8 cellular contexts compared by ENCODE assay signal in genomic region chr2:30072250-30072842, GRCh38.
A peak's percentile ranks its signal among the peaks of the same experiment; 100 is the strongest.
DNase-seq lines count a peak whose midpoint lies in the region; ATAC-seq, FAIRE-seq and TF ChIP-seq lines count a peak whose summit lies in the region.

No MANE protein-coding gene starts in this region.

- H3K4me1 ChIP-seq in effector memory CD4-positive, alpha-beta T cell (ENCODE audit: control insufficient read depth, insufficient read depth, low read length, poor library complexity, severe bottlenecking), result no peaks in the 10 kb centered on the region
- no peaks in the 10 kb centered on the region for H3K4me1 ChIP-seq in mesendoderm (ENCODE audit: control insufficient read depth, low read depth, low read length)

- no peaks in the 10 kb centered on the region for H3K27me3 ChIP-seq in effector memory CD4-positive, alpha-beta T cell (replicated peaks; ENCODE audit: control insufficient read depth, insufficient read depth, low read length, poor library complexity, severe bottlenecking)
- H3K27me3 ChIP-seq in mesendoderm (ENCODE audit: insufficient read depth, low read length, poor library complexity), result no peaks in the 10 kb centered on the region

- CTCF ChIA-PET in activated CD4-positive, alpha-beta memory T cell treated with anti-CD3 and anti-CD28 coated beads for 36 hours (lab: Charles Lee), result interaction anchor here (0.7 to 4.5 kb wide), 10 partner anchors 10 to 763 kb away, joined by 3 to 76 read pairs (median 4); partner anchors contain the start of gene ALK

- intact Hi-C loops in activated CD4-positive, alpha-beta memory T cell treated with anti-CD3 and anti-CD28 coated beads for 36 hours (cut with micrococcal nuclease), result loop anchor here (1.0 to 10.0 kb wide), 2 partner anchors 149 to 848 kb away; no protein-coding TSS in a partner anchor

- H3K4ac ChIP-seq in mesendoderm (ENCODE audit: low read depth, low read length), result no peak overlapping the region

- no peaks in the 10 kb centered on the region for H3K79me2 ChIP-seq in mesendoderm (ENCODE audit: control insufficient read depth, insufficient read depth, low read length)

- H3K27ac ChIP-seq in effector memory CD4-positive, alpha-beta T cell (ENCODE audit: insufficient read depth, low read length, poor library complexity, severe bottlenecking), result no peak overlapping the region
- no peak overlapping the region for H3K27ac ChIP-seq in mesendoderm (ENCODE audit: low read depth, low read length)

- no peak overlapping the region for H4K5ac ChIP-seq in mesendoderm (ENCODE audit: low read length)

- peaks cover 25% of the 10 kb centered on the region for H3K27me3 Mint-ChIP-seq in activated CD4-positive, alpha-beta memory T cell treated with anti-CD3 and anti-CD28 coated beads for 36 hours

- no peak overlapping the region for H3K23ac ChIP-seq in mesendoderm (ENCODE audit: low read length)

- H3K79me1 ChIP-seq in mesendoderm (ENCODE audit: low read length), result no peaks in the 10 kb centered on the region

- H3K9me3 Mint-ChIP-seq in activated CD4-positive, alpha-beta memory T cell treated with anti-CD3 and anti-CD28 coated beads for 36 hours, result no peaks in the 10 kb centered on the region

- no peaks in the 10 kb centered on the region for H3K4me1 Mint-ChIP-seq in activated CD4-positive, alpha-beta memory T cell treated with anti-CD3 and anti-CD28 coated beads for 36 hours (ENCODE audit: low read depth)

- H4K8ac ChIP-seq in mesendoderm (ENCODE audit: low read depth, low read length), result no peak overlapping the region

- peak; percentile 38 for FAIRE-seq in GM12892 (lab: Jason Lieb, UNC)

- WGBS in mesendoderm (ENCODE audit: extremely low coverage, insufficient coverage, low lambda C conversion rate), result no CpG with 5 or more reads among the region's 10 CpGs

- no peak overlapping the region for H2BK15ac ChIP-seq in mesendoderm (replicated peaks; ENCODE audit: low read depth)

- TF ChIP-seq POLR2A in GM12892 (IDR thresholded peaks at IDR 0.05; ENCODE audit: low read depth, low read length), result no peak

- peak; percentile 23 for DNase-seq in GM12892 (ENCODE audit: insufficient read length)
- peak; percentile 90 for DNase-seq in HT-29 (ENCODE audit: low spot score)
- peak; percentile 77 for DNase-seq in NCI-H82 treated with DMSO at 0.1 percent for 48 hours (lab: John Stamatoyannopoulos, UW; ENCODE audit: unreplicated experiment)
- peak; percentile 76 for DNase-seq in activated CD4-positive, alpha-beta memory T cell treated with anti-CD3 and anti-CD28 coated beads for 36 hours
- DNase-seq in effector memory CD4-positive, alpha-beta T cell, result peak; percentile 2 to 16 (median 9)
- peak; percentile 88 for DNase-seq in mesendoderm
- peak; percentile 78 for DNase-seq in stimulated activated CD8-positive, alpha-beta memory T cell treated with anti-CD3 and anti-CD28 coated beads, Interleukin-4, amount 100 ng/mL, for 48 hours

- H2BK120ac ChIP-seq in mesendoderm (ENCODE audit: low read depth, low read length), result no peak overlapping the region

- H3K4me2 ChIP-seq in mesendoderm (ENCODE audit: low read length), result no peak overlapping the region

- H3K4me3 Mint-ChIP-seq in activated CD4-positive, alpha-beta memory T cell treated with anti-CD3 and anti-CD28 coated beads for 36 hours, result no peak overlapping the region

- H3K56ac ChIP-seq in mesendoderm (ENCODE audit: low read length), result no peak overlapping the region

- H3K36me3 Mint-ChIP-seq in activated CD4-positive, alpha-beta memory T cell treated with anti-CD3 and anti-CD28 coated beads for 36 hours, result no peaks in the 10 kb centered on the region

- no peak overlapping the region for H3K18ac ChIP-seq in mesendoderm (ENCODE audit: low read length)

- H2BK5ac ChIP-seq in mesendoderm (ENCODE audit: low read length), result no peak overlapping the region

- H3K9ac ChIP-seq in mesendoderm (ENCODE audit: low read length), result no peak overlapping the region

- H3K9me3 ChIP-seq in effector memory CD4-positive, alpha-beta T cell (ENCODE audit: control insufficient read depth, low read length), result no peaks in the 10 kb centered on the region

- H3K36me3 ChIP-seq in effector memory CD4-positive, alpha-beta T cell (ENCODE audit: control insufficient read depth, insufficient read depth, low read length), result no peaks in the 10 kb centered on the region
- no peaks in the 10 kb centered on the region for H3K36me3 ChIP-seq in mesendoderm (ENCODE audit: control insufficient read depth, insufficient read depth, low read length)

- H3K27ac Mint-ChIP-seq in activated CD4-positive, alpha-beta memory T cell treated with anti-CD3 and anti-CD28 coated beads for 36 hours, result no peak overlapping the region

- no peak overlapping the region for H2AK5ac ChIP-seq in mesendoderm (ENCODE audit: low read length)

- POLR2A ChIA-PET in activated CD4-positive, alpha-beta memory T cell treated with anti-CD3 and anti-CD28 coated beads for 36 hours (lab: Charles Lee), result interaction anchor here (0.7 kb wide), 1 partner anchor 276 kb away, joined by 3 read pairs; no protein-coding TSS in a partner anchor

- no peak overlapping the region for H3K4me3 ChIP-seq in effector memory CD4-positive, alpha-beta T cell (ENCODE audit: insufficient read depth, low read depth, low read length, poor library complexity, severe bottlenecking)
- no peak overlapping the region for H3K4me3 ChIP-seq in mesendoderm (ENCODE audit: low read length)

- ATAC-seq in HG03571 (IDR thresholded peaks at IDR 0.05; ENCODE audit: unreplicated experiment), result no peak

Comparison
In these comparisons a context has a peak if more than half of its experiments do, and no peak if none do; other contexts are left out.
1. DNase-seq: peak in every context shown above with its lines; median percentile 90 in HT-29; 88 in mesendoderm; 78 in stimulated activated CD8-positive, alpha-beta memory T cell treated with anti-CD3 and anti-CD28 coated beads, Interleukin-4, amount 100 ng/mL, for 48 hours; 77 in NCI-H82 treated with DMSO at 0.1 percent for 48 hours; 76 in activated CD4-positive, alpha-beta memory T cell treated with anti-CD3 and anti-CD28 coated beads for 36 hours; 23 in GM12892; 9 in effector memory CD4-positive, alpha-beta T cell.